8 cellular contexts compared by ENCODE assay signal in genomic region chr6:136607932-136608772, GRCh38. TPM values are rescaled to one million over a fixed set of nuclear protein-coding genes. Genes with fewer than 3 reads are reported as not detected.
DNase-seq lines count a peak whose midpoint lies in the region; ATAC-seq, FAIRE-seq and TF ChIP-seq lines count a peak whose summit lies in the region.

No MANE protein-coding gene starts in this region.

- H3K9me3 ChIP-seq in MG63 (no peaks in the 10 kb centered on the region), T-helper 17 cell (ENCODE audit: control insufficient read depth, low read length, poor library complexity, severe bottlenecking) (no peaks in the 10 kb centered on the region), astrocyte (ENCODE audit: insufficient read depth, low read depth, low read length) (no peaks in the 10 kb centered on the region)

- H3K4me3 Mint-ChIP-seq in T-helper 17 cell (no peak overlapping the region), astrocyte (ENCODE audit: unreplicated experiment) (no peak overlapping the region)

- DNase-seq in GM12864 (ENCODE audit: low read depth) (peak; percentile 38), GOT3 (lab: John Stamatoyannopoulos, UW) (peak; percentile 18), MG63 (peak; percentile 47), T-helper 17 cell (peak; percentile 51 to 78 (median 57)), astrocyte (ENCODE audit: low read depth) (peak; percentile 30), iPS-NIHi11 (ENCODE audit: low spot score) (peak; percentile 71), T1000 (lab: John Stamatoyannopoulos, UW) (no peak)
- peak; percentile 39 to 75 for DNase-seq in stimulated activated CD4-positive, alpha-beta T cell treated with anti-CD3 and anti-CD28 coated beads, Interleukin-1b, Interleukin-23, amount 100 ng/mL, for 1 hour (ENCODE audit: low read depth in 2 of 2)

- H3K9ac ChIP-seq in astrocyte (ENCODE audit: low read length) = peak overlapping the region; percentile 63

- H3K4me2 ChIP-seq in astrocyte (ENCODE audit: low read length) = peak overlapping the region; percentile 70

- H3K9me3 Mint-ChIP-seq in astrocyte (ENCODE audit: unreplicated experiment) = no peaks in the 10 kb centered on the region

- H3K36me3 ChIP-seq in MG63 = peaks cover 3% of the 10 kb centered on the region; the same call in 1 of the 2 replicates
- H3K36me3 ChIP-seq in astrocyte (ENCODE audit: insufficient read depth, low read length) = peaks cover 2% of the 10 kb centered on the region

- no peaks in the 10 kb centered on the region for H4K20me1 ChIP-seq in astrocyte (ENCODE audit: insufficient read depth, low read length)

- H3K27ac Mint-ChIP-seq in T-helper 17 cell (peak overlapping the region; percentile 86), astrocyte (ENCODE audit: unreplicated experiment) (no peak overlapping the region)

- H2AFZ ChIP-seq in astrocyte (ENCODE audit: low read depth, low read length) = no peak overlapping the region

- H3K79me2 ChIP-seq in astrocyte (ENCODE audit: insufficient read depth, low read length) = no peaks in the 10 kb centered on the region

- H3K4me3 ChIP-seq in GM12864 (ENCODE audit: low read depth, low read length) (no peak overlapping the region), MG63 (no peak overlapping the region), astrocyte (ENCODE audit: insufficient read depth, low read depth, low read length) (no peak overlapping the region)

- H3K36me3 Mint-ChIP-seq in T-helper 17 cell (ENCODE audit: low read depth) (peaks cover 4% of the 10 kb centered on the region), astrocyte (ENCODE audit: low read depth, unreplicated experiment) (no peaks in the 10 kb centered on the region)

- H3K27me3 ChIP-seq in MG63 (no peaks in the 10 kb centered on the region), astrocyte (ENCODE audit: insufficient read depth, low read length) (no peaks in the 10 kb centered on the region)

- peak; percentile 98 for ATAC-seq in T-helper 17 cell

- TF ChIP-seq CTCF in GM12864 (IDR thresholded peaks at IDR 0.05; ENCODE audit: low read depth, low read length, missing control alignments) (peak; percentile 91), astrocyte (IDR thresholded peaks at IDR 0.05; ENCODE audit: insufficient read depth, low read depth, low read length) (peak; percentile 72)

- H3K27ac ChIP-seq in astrocyte (ENCODE audit: low read depth, low read length) = peak overlapping the region; percentile 75

- no peaks in the 10 kb centered on the region for H3K27me3 Mint-ChIP-seq in T-helper 17 cell
- no peaks in the 10 kb centered on the region for H3K27me3 Mint-ChIP-seq in astrocyte (ENCODE audit: low read depth, unreplicated experiment)

- FAIRE-seq in astrocyte (lab: Jason Lieb, UNC) = no peak

- H3K4me1 ChIP-seq in astrocyte (ENCODE audit: insufficient read depth, low read length) = peaks cover 39% of the 10 kb centered on the region

- peaks cover 13% of the 10 kb centered on the region for H3K4me1 Mint-ChIP-seq in T-helper 17 cell
- peaks cover 10% of the 10 kb centered on the region for H3K4me1 Mint-ChIP-seq in astrocyte (ENCODE audit: low read depth, unreplicated experiment)

RNA-seq across cellular contexts. Expression of gene MAP7, which starts 57.9 kb away (rescaled TPM):
- not detected in 2 replicates for total RNA-seq in MG63 (2014; rRNA removed; shearing (Covaris generic); ENCODE audit: low replicate concordance)
- under 1 TPM; 0.26 to 0.27 TPM for total RNA-seq in T-helper 17 cell
- 2.8 and 3.3 TPM in 2 replicates for total RNA-seq in astrocyte
